In genomic region chr4:164803702-164804101, GRCh38 we compare ENCODE assay signal across 33 cellular contexts. TPM values are rescaled to one million over a fixed set of nuclear protein-coding genes. Genes with fewer than 3 reads are reported as not detected.
"Had no signal": no experiment of that assay in that cellular context is flagged by ENCODE, and none has a peak within 500 bp of the region (broad histone marks: within the 10 kb centered on the region; RNA-seq: fewer than 3 reads in every experiment).

No MANE protein-coding gene starts in this region.

- DNase-seq: hypothalamus; immature natural killer cell; kidney; left colon; left lung; lower lobe of right lung; mammary epithelial cell; mesenchymal stem cell; naive B cell; natural killer cell; nephron progenitor cell; ovary; right lobe of liver; stimulated activated CD4-positive, alpha-beta T cell treated with anti-CD3 and anti-CD28 coated beads, Interleukin-12 subunit alpha, Interleukin-12 subunit beta, amount 100 ng/mL, for 4 hours; stimulated activated CD4-positive, alpha-beta T cell treated with anti-CD3 and anti-CD28 coated beads, Interleukin-15, amount 100 ng/mL, for 24 hours; stimulated activated CD4-positive, alpha-beta T cell treated with anti-CD3 and anti-CD28 coated beads, Interleukin-2, amount 100 ng/mL, for 24 hours; stimulated activated CD4-positive, alpha-beta T cell treated with anti-CD3 and anti-CD28 coated beads, Interleukin-4, amount 100 ng/mL, for 1 hour; stimulated activated naive B cell treated with anti-CD40 and anti-IgM and Interleukin-4, amounts not matched to agents 10 μg/mL and 1 μg/mL and 100 μg/mL, for 72 hours; stimulated activated naive CD8-positive, alpha-beta T cell treated with anti-CD3 and anti-CD28 coated beads, Interleukin-15, Interleukin-2, amounts not matched to agents 100 U/mL and 50 U/mL, for 24 hours; stomach; tibial artery; trophoblast cell; uterus had no signal

- H3K27ac ChIP-seq: left lung, lower lobe of right lung, neural progenitor cell, ovary, right atrium auricular region, right lobe of liver, skin epidermis, stomach, suprapubic skin, thoracic aorta, tibial artery, uterus had no signal

- H3K9me3 ChIP-seq: left lung, lower lobe of right lung, ovary, right atrium auricular region, right lobe of liver, stomach, suprapubic skin, thoracic aorta, tibial artery, uterus had no signal

- H3K9ac ChIP-seq: neural progenitor cell had no signal

- H3K4me3 ChIP-seq: left lung, lower lobe of right lung, neural progenitor cell, ovary, right atrium auricular region, right lobe of liver, skin epidermis, stomach, suprapubic skin, thoracic aorta, tibial artery, uterus had no signal

- H3K4me2 ChIP-seq: neural progenitor cell had no signal

- H3K4me1 ChIP-seq: left lung, lower lobe of right lung, right atrium auricular region, right lobe of liver, stomach, suprapubic skin, tibial artery, uterus had no signal

- H3K36me3 ChIP-seq: left lung, lower lobe of right lung, neural progenitor cell, ovary, right atrium auricular region, right lobe of liver, stomach, suprapubic skin, thoracic aorta, tibial artery, uterus had no signal

- H2AFZ ChIP-seq: neural progenitor cell had no signal

- H3K27me3 ChIP-seq: left lung, neural progenitor cell, ovary, right atrium auricular region, right lobe of liver, stomach, suprapubic skin, tibial artery, uterus had no signal

- ATAC-seq: left colon; left lung; lower lobe of right lung; natural killer cell; right lobe of liver; stimulated activated naive B cell treated with anti-CD40 and anti-IgM and Interleukin-4, amounts not matched to agents 10 μg/mL and 1 μg/mL and 100 μg/mL, for 72 hours; stimulated activated naive CD8-positive, alpha-beta T cell treated with anti-CD3 and anti-CD28 coated beads, Interleukin-15, Interleukin-2, amounts not matched to agents 100 U/mL and 50 U/mL, for 24 hours had no signal

RNA-seq across cellular contexts. Expression of gene SMIM31, which starts 49.8 kb away (rescaled TPM):
- total RNA-seq: kidney, liver, mammary epithelial cell, natural killer cell, omental fat pad, progenitor cell of endocrine pancreas, pulmonary artery endothelial cell, right atrium auricular region, subcutaneous adipose tissue, suprapubic skin, thoracic aorta, uterus had no signal
- polyA plus RNA-seq: immature natural killer cell, liver, mammary epithelial cell, ovary had no signal
